ENCODE assay signal across 21 cellular contexts in the genomic region with DNA sequence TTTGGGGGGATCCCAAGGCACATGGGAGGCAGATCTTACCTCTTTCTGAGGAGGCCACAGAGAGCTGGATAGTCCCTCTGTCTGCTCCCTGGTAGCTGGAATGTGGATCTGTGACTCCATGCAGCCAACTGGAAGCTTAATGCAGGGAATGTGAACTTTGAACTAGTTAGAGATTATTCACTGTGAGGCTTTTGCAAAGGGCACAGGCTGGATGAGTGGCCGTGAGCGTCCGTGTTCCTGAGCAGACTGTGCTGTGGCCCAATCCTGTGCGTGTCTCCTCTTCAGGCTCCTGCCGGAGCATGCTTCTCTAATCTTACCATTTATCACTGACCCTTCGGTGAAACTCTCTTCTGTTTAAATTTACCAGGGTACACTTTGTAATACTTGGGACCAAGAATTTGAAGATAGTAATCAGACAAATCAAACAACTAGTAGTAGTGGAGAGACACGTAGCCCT.
A peak's percentile ranks its signal among the peaks of the same experiment; 100 is the strongest.
DNase-seq lines count a peak whose midpoint lies in the region; ATAC-seq, FAIRE-seq and TF ChIP-seq lines count a peak whose summit lies in the region.
"Had no signal": no experiment of that assay in that cellular context is flagged by ENCODE, and none has a peak within 500 bp of the region (broad histone marks: within the 10 kb centered on the region; RNA-seq: fewer than 3 reads in every experiment).

No MANE protein-coding gene starts in this region.

- H3K4me3 ChIP-seq in A549 = peak overlapping the region; percentile 22; the same call in 1 of the 3 replicates
- H3K4me3 ChIP-seq in neural progenitor cell = no peak overlapping the region
- H3K4me3 ChIP-seq: uterus had no signal

- peak overlapping the region; percentile 85 to 86 for H3K27ac ChIP-seq in A549
- no peak overlapping the region for H3K27ac ChIP-seq in neural progenitor cell
- H3K27ac ChIP-seq: RWPE1 had no signal

- H3F3A ChIP-seq in neural progenitor cell (ENCODE audit: low read depth) = no peaks in the 10 kb centered on the region

- no peak overlapping the region for H2AFZ ChIP-seq in neural progenitor cell (replicated peaks)

- WGBS in A549 (ENCODE audit: missing lambda C conversion rate) = 4% methylated on average over 7 of the region's 7 CpGs

- no peak overlapping the region for H3K9ac ChIP-seq in neural progenitor cell

- no peak for FAIRE-seq in A549 (lab: Jason Lieb, UNC)
- FAIRE-seq: A204.1 had no signal

- H3K9me3 Mint-ChIP-seq in brain (no peaks in the 10 kb centered on the region), neural progenitor cell (no peaks in the 10 kb centered on the region)
- no peaks in the 10 kb centered on the region for H3K9me3 Mint-ChIP-seq in activated naive CD8-positive, alpha-beta T cell treated with anti-CD3 and anti-CD28 coated beads, Interleukin-2, amount 50 U/mL, for 24 hours
- H3K9me3 Mint-ChIP-seq: activated naive CD8-positive, alpha-beta T cell treated with anti-CD3 and anti-CD28 coated beads, Interleukin-2, amount 10 ng/mL, durations not matched to agents 7 days and 5 days; HFFc6 had no signal

- no peaks in the 10 kb centered on the region for H3K79me2 ChIP-seq in neural progenitor cell (ENCODE audit: low read depth)

- no peaks in the 10 kb centered on the region for H3K36me3 ChIP-seq in neural progenitor cell
- H3K36me3 ChIP-seq: uterus had no signal

- CTCF ChIA-PET in A549 (lab: Yijun Ruan, JAX) = interaction anchor here (0.8 to 2.0 kb wide), 2 partner anchors 187 to 188 kb away, joined by 3 to 6 read pairs; a partner anchor contains a TSS

- no peaks in the 10 kb centered on the region for H3K27me3 ChIP-seq in neural progenitor cell
- H3K27me3 ChIP-seq: uterus had no signal

- peak; percentile 8 to 52 for DNase-seq in A549 (ENCODE audit: low read depth in 1 of 2, low spot score in 1 of 2)
- peak; percentile 23 for DNase-seq in iPS-NIHi7 (ENCODE audit: extremely low spot score)
- DNase-seq in neural progenitor cell (ENCODE audit: low spot score) = peak; percentile 50
- DNase-seq in activated naive CD8-positive, alpha-beta T cell treated with anti-CD3 and anti-CD28 coated beads, Interleukin-2, amount 50 U/mL, for 24 hours = no peak
- DNase-seq: activated CD4-positive, alpha-beta T cell treated with anti-CD3 and anti-CD28 coated beads, Interleukin-2, amount 50 U/mL, for 4 hours; activated naive CD8-positive, alpha-beta T cell treated with anti-CD3 and anti-CD28 coated beads, Interleukin-2, amount 10 ng/mL, durations not matched to agents 7 days and 5 days; activated T-cell treated with anti-CD3 and anti-CD28 coated beads, Interleukin-2, amount 50 U/mL, for 48 hours; effector memory CD4-positive, alpha-beta T cell; naive thymus-derived CD8-positive, alpha-beta T cell; NCI-H1694; NCI-H446; NK-92 treated with Interleukin-12 subunit alpha and Interleukin-12 subunit beta, amount 100 ng/mL, for 24 hours; stimulated activated naive CD8-positive, alpha-beta T cell treated with anti-CD3 and anti-CD28 coated beads, Interleukin-15, Interleukin-2, amounts not matched to agents 100 U/mL and 50 U/mL, for 24 hours; uterus had no signal

- TF ChIP-seq CTCF in A549 (IDR thresholded peaks at IDR 0.05) (no peak), brain (conservative IDR thresholded peaks at IDR 0.05) (no peak), neural progenitor cell (IDR thresholded peaks at IDR 0.05) (no peak)

- H3K4me1 Mint-ChIP-seq in brain = peaks cover 44% of the 10 kb centered on the region
- H3K4me1 Mint-ChIP-seq in neural progenitor cell = peaks cover 26% of the 10 kb centered on the region
- no peaks in the 10 kb centered on the region for H3K4me1 Mint-ChIP-seq in activated naive CD8-positive, alpha-beta T cell treated with anti-CD3 and anti-CD28 coated beads, Interleukin-2, amount 50 U/mL, for 24 hours
- H3K4me1 Mint-ChIP-seq: activated naive CD8-positive, alpha-beta T cell treated with anti-CD3 and anti-CD28 coated beads, Interleukin-2, amount 10 ng/mL, durations not matched to agents 7 days and 5 days; naive thymus-derived CD8-positive, alpha-beta T cell had no signal

- no peaks in the 10 kb centered on the region for H4K20me1 ChIP-seq in neural progenitor cell (ENCODE audit: low read depth)

- no peaks in the 10 kb centered on the region for H3K36me3 Mint-ChIP-seq in brain
- peaks cover 2% of the 10 kb centered on the region for H3K36me3 Mint-ChIP-seq in neural progenitor cell
- H3K36me3 Mint-ChIP-seq in activated naive CD8-positive, alpha-beta T cell treated with anti-CD3 and anti-CD28 coated beads, Interleukin-2, amount 50 U/mL, for 24 hours (ENCODE audit: low read depth) = no peaks in the 10 kb centered on the region
- H3K36me3 Mint-ChIP-seq: activated naive CD8-positive, alpha-beta T cell treated with anti-CD3 and anti-CD28 coated beads, Interleukin-2, amount 10 ng/mL, durations not matched to agents 7 days and 5 days; naive thymus-derived CD8-positive, alpha-beta T cell had no signal

- TF ChIP-seq POLR2A in A549 (IDR thresholded peaks at IDR 0.05; ENCODE audit: low read length) = no peak

- H3K4me2 ChIP-seq in A549 = peak overlapping the region; percentile 79
- H3K4me2 ChIP-seq in neural progenitor cell = no peak overlapping the region

- POLR2A ChIA-PET in A549 (lab: Yijun Ruan, JAX) = interaction anchor here (0.6 kb wide), 1 partner anchor 277 kb away, joined by 3 read pairs; no protein-coding TSS in a partner anchor

- TF ChIP-seq EP300 in A549 (IDR thresholded peaks at IDR 0.05) = no peak

- ATAC-seq in A549 (peak; percentile 84 to 89), GM21528 (IDR thresholded peaks at IDR 0.05; ENCODE audit: low FRiP score, unreplicated experiment) (no peak), HG02981 (IDR thresholded peaks at IDR 0.05; ENCODE audit: unreplicated experiment) (no peak), HG03378 (IDR thresholded peaks at IDR 0.05; ENCODE audit: unreplicated experiment) (no peak)
- no peak for ATAC-seq in activated naive CD8-positive, alpha-beta T cell treated with anti-CD3 and anti-CD28 coated beads, Interleukin-2, amount 50 U/mL, for 24 hours
- ATAC-seq: naive thymus-derived CD8-positive, alpha-beta T cell; stimulated activated naive CD8-positive, alpha-beta T cell treated with anti-CD3 and anti-CD28 coated beads, Interleukin-15, Interleukin-2, amounts not matched to agents 100 U/mL and 50 U/mL, for 24 hours had no signal

- H3K27me3 Mint-ChIP-seq in brain = peaks cover 3% of the 10 kb centered on the region
- H3K27me3 Mint-ChIP-seq in neural progenitor cell (ENCODE audit: insufficient read depth, low read depth) = no peaks in the 10 kb centered on the region
- H3K27me3 Mint-ChIP-seq in activated naive CD8-positive, alpha-beta T cell treated with anti-CD3 and anti-CD28 coated beads, Interleukin-2, amount 50 U/mL, for 24 hours = no peaks in the 10 kb centered on the region
- H3K27me3 Mint-ChIP-seq: activated naive CD8-positive, alpha-beta T cell treated with anti-CD3 and anti-CD28 coated beads, Interleukin-2, amount 10 ng/mL, durations not matched to agents 7 days and 5 days had no signal

- H3K4me1 ChIP-seq in A549 = peaks cover 89% of the 10 kb centered on the region
- peaks cover 17% of the 10 kb centered on the region for H3K4me1 ChIP-seq in neural progenitor cell

- no peak for TF ChIP-seq RAD21 in A549 (conservative IDR thresholded peaks at IDR 0.05 in 1 of 2, IDR thresholded peaks at IDR 0.05 in 1 of 2)

- H3K9me3 ChIP-seq in A549 = no peaks in the 10 kb centered on the region
- no peaks in the 10 kb centered on the region for H3K9me3 ChIP-seq in neural progenitor cell (ENCODE audit: low read depth)
- H3K9me3 ChIP-seq: uterus had no signal

- no peak overlapping the region for H3K4me3 Mint-ChIP-seq in brain
- no peak overlapping the region for H3K4me3 Mint-ChIP-seq in neural progenitor cell
- H3K4me3 Mint-ChIP-seq in activated naive CD8-positive, alpha-beta T cell treated with anti-CD3 and anti-CD28 coated beads, Interleukin-2, amount 50 U/mL, for 24 hours = no peak overlapping the region
- H3K4me3 Mint-ChIP-seq: activated naive CD8-positive, alpha-beta T cell treated with anti-CD3 and anti-CD28 coated beads, Interleukin-2, amount 10 ng/mL, durations not matched to agents 7 days and 5 days; HFFc6; naive thymus-derived CD8-positive, alpha-beta T cell had no signal

- H3K27ac Mint-ChIP-seq in brain = peak overlapping the region in 3 of 5 experiments; percentile 18 to 56 (median 53)
- H3K27ac Mint-ChIP-seq in neural progenitor cell = no peak overlapping the region
- H3K27ac Mint-ChIP-seq in activated naive CD8-positive, alpha-beta T cell treated with anti-CD3 and anti-CD28 coated beads, Interleukin-2, amount 50 U/mL, for 24 hours = no peak overlapping the region
- H3K27ac Mint-ChIP-seq: activated naive CD8-positive, alpha-beta T cell treated with anti-CD3 and anti-CD28 coated beads, Interleukin-2, amount 10 ng/mL, durations not matched to agents 7 days and 5 days; HFFc6; naive thymus-derived CD8-positive, alpha-beta T cell had no signal

TF ChIP-seq in A549, 52 proteins besides CTCF, POLR2A, EP300 and RAD21:
- TF ChIP-seq MAZ (IDR thresholded peaks at IDR 0.05; ENCODE audit: borderline replicate concordance, low read depth, low read length) (no peak), GATA3 (IDR thresholded peaks at IDR 0.05; ENCODE audit: borderline replicate concordance) (peak; percentile 37; the same call in 1 of the 2 replicates)
- TF ChIP-seq, protein P1, sequence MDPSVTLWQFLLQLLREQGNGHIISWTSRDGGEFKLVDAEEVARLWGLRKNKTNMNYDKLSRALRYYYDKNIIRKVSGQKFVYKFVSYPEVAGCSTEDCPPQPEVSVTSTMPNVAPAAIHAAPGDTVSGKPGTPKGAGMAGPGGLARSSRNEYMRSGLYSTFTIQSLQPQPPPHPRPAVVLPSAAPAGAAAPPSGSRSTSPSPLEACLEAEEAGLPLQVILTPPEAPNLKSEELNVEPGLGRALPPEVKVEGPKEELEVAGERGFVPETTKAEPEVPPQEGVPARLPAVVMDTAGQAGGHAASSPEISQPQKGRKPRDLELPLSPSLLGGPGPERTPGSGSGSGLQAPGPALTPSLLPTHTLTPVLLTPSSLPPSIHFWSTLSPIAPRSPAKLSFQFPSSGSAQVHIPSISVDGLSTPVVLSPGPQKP (IDR thresholded peaks at IDR 0.05; ENCODE audit: low read depth, low read length) = no peak
TF ChIP-seq in A549: peak in this region for 1.

Comparison
In these comparisons a context has a peak if more than half of its experiments do, and no peak if none do; other contexts are left out.
1. ATAC-seq: peak in A549 (2 of 2); none in GM21528 (single experiment), activated naive CD8-positive, alpha-beta T cell treated with anti-CD3 and anti-CD28 coated beads, Interleukin-2, amount 50 U/mL, for 24 hours (single experiment), HG02981 (single experiment) and HG03378 (single experiment).
2. H3K27ac Mint-ChIP-seq: peak in brain (3 of 5); none in neural progenitor cell (single experiment) and activated naive CD8-positive, alpha-beta T cell treated with anti-CD3 and anti-CD28 coated beads, Interleukin-2, amount 50 U/mL, for 24 hours (single experiment).